In genomic region chr6:1634081-1634480, GRCh38 we compare ENCODE assay signal across 25 cellular contexts.
"Had no signal": no experiment of that assay in that cellular context is flagged by ENCODE, and none has a peak within 500 bp of the region (broad histone marks: within the 10 kb centered on the region; RNA-seq: fewer than 3 reads in every experiment).

No MANE protein-coding gene starts in this region.

- H3K4me3 Mint-ChIP-seq: dendritic cell treated with granulocyte-macrophage colony-stimulating factor and Interleukin-4, amounts not matched to agents 40 ng/mL and 50 ng/mL, for 4 days; immature natural killer cell; naive B cell; natural killer cell treated with Interleukin-12 subunit alpha and Interleukin-12 subunit beta and Interleukin-15 and Interleukin-18, amount 100 ng/mL, for 72 hours; neural crest cell; stimulated activated memory B cell treated with anti-CD40 and anti-IgM and Interleukin-4, amounts not matched to agents 10 μg/mL and 1 μg/mL and 100 μg/mL, for 72 hours; type B pancreatic cell had no signal

- ATAC-seq: mucosa of descending colon; natural killer cell treated with Interleukin-12 subunit alpha and Interleukin-12 subunit beta and Interleukin-15 and Interleukin-18, amount 100 ng/mL, for 72 hours; pancreas; stimulated activated memory B cell treated with anti-CD40 and anti-IgM and Interleukin-4, amounts not matched to agents 10 μg/mL and 1 μg/mL and 100 μg/mL, for 72 hours; stimulated activated naive CD8-positive, alpha-beta T cell treated with anti-CD3 and anti-CD28 coated beads, Interleukin-15, Interleukin-2, amounts not matched to agents 100 U/mL and 50 U/mL, for 24 hours had no signal

- DNase-seq: central memory CD4-positive, alpha-beta T cell; colonic mucosa; effector CD8-positive, alpha-beta T cell; foreskin melanocyte; glutamatergic neuron; hypothalamus; immature natural killer cell; mucosa of descending colon; naive B cell; pancreas; spleen; stimulated activated CD4-positive, alpha-beta T cell treated with anti-CD3 and anti-CD28 coated beads, Interleukin-4, amount 100 ng/mL, for 4 hours; stimulated activated naive CD8-positive, alpha-beta T cell treated with anti-CD3 and anti-CD28 coated beads, Interleukin-15, Interleukin-2, amounts not matched to agents 100 U/mL and 50 U/mL, for 24 hours; substantia nigra; testis had no signal

- H3K4me1 ChIP-seq: colonic mucosa, pancreas, spleen, testis had no signal

- H3K36me3 ChIP-seq: colonic mucosa, esophagus muscularis mucosa, neutrophil, pancreas, right atrium auricular region, spleen, tibial artery had no signal

- H3K27ac Mint-ChIP-seq: dendritic cell treated with granulocyte-macrophage colony-stimulating factor and Interleukin-4, amounts not matched to agents 40 ng/mL and 50 ng/mL, for 4 days; natural killer cell treated with Interleukin-12 subunit alpha and Interleukin-12 subunit beta and Interleukin-15 and Interleukin-18, amount 100 ng/mL, for 72 hours; stimulated activated memory B cell treated with anti-CD40 and anti-IgM and Interleukin-4, amounts not matched to agents 10 μg/mL and 1 μg/mL and 100 μg/mL, for 72 hours; type B pancreatic cell had no signal

- H3K9me3 ChIP-seq: colonic mucosa, esophagus muscularis mucosa, mucosa of descending colon, neutrophil, pancreas, right atrium auricular region, spleen, testis, tibial artery had no signal

- H3K36me3 Mint-ChIP-seq: natural killer cell treated with Interleukin-12 subunit alpha and Interleukin-12 subunit beta and Interleukin-15 and Interleukin-18, amount 100 ng/mL, for 72 hours had no signal

- H3K9me3 Mint-ChIP-seq: dendritic cell treated with granulocyte-macrophage colony-stimulating factor and Interleukin-4, amounts not matched to agents 40 ng/mL and 50 ng/mL, for 4 days; immature natural killer cell; naive B cell; natural killer cell treated with Interleukin-12 subunit alpha and Interleukin-12 subunit beta and Interleukin-15 and Interleukin-18, amount 100 ng/mL, for 72 hours; neural crest cell; stimulated activated memory B cell treated with anti-CD40 and anti-IgM and Interleukin-4, amounts not matched to agents 10 μg/mL and 1 μg/mL and 100 μg/mL, for 72 hours had no signal

- H3K27ac ChIP-seq: colonic mucosa, esophagus muscularis mucosa, neutrophil, pancreas, right atrium auricular region, skin epidermis, spleen, testis had no signal

- H3K27me3 ChIP-seq: colonic mucosa, pancreas, right atrium auricular region, testis, tibial artery had no signal

- H3K4me1 Mint-ChIP-seq: immature natural killer cell had no signal

- H3K4me3 ChIP-seq: colonic mucosa, esophagus muscularis mucosa, mucosa of descending colon, pancreas, right atrium auricular region, skin epidermis, spleen, testis, tibial artery had no signal
